ENCODE assay signal across 1 cellular context in genomic region chr15:73992594-73992898, GRCh38.
TF ChIP-seq lines count a peak whose summit lies in the region.

No MANE protein-coding gene starts in this region.

TF ChIP-seq in H1, 55 proteins besides CTCF, POLR2A, EP300 and RAD21:
- TF ChIP-seq CEBPB (IDR thresholded peaks at IDR 0.05; ENCODE audit: low read depth, low read length) (no peak), SP2 (IDR thresholded peaks at IDR 0.05; ENCODE audit: low read length) (no peak), KDM5A (IDR thresholded peaks at IDR 0.05; ENCODE audit: low read length) (no peak), KDM4A (IDR thresholded peaks at IDR 0.05; ENCODE audit: low read depth, low read length, severe bottlenecking) (no peak), KDM1A (IDR thresholded peaks at IDR 0.05; ENCODE audit: borderline replicate concordance, low read length) (no peak), CHD1 (IDR thresholded peaks at IDR 0.05; ENCODE audit: low read depth, low read length) (no peak), CHD2 (IDR thresholded peaks at IDR 0.05; ENCODE audit: low read length) (no peak), BCL11A (IDR thresholded peaks at IDR 0.05; ENCODE audit: low read depth in 2 of 2, low read length in 2 of 2) (no peak), SRF (IDR thresholded peaks at IDR 0.05; ENCODE audit: low read depth, low read length) (no peak), SP1 (IDR thresholded peaks at IDR 0.05; ENCODE audit: low read depth, low read length) (no peak), BACH1 (IDR thresholded peaks at IDR 0.05; ENCODE audit: low read length) (no peak), FOSL1 (IDR thresholded peaks at IDR 0.05; ENCODE audit: insufficient read depth, low read depth, low read length) (no peak), GTF2F1 (IDR thresholded peaks at IDR 0.05; ENCODE audit: borderline replicate concordance, low read depth, low read length) (no peak), USF2 (IDR thresholded peaks at IDR 0.05; ENCODE audit: low read length) (no peak), SAP30 (IDR thresholded peaks at IDR 0.05; ENCODE audit: insufficient read depth, insufficient replicate concordance, low read length) (no peak), JUND (IDR thresholded peaks at IDR 0.05; ENCODE audit: low read length) (no peak), MAX (IDR thresholded peaks at IDR 0.05) (no peak), YY1 (IDR thresholded peaks at IDR 0.05; ENCODE audit: low read depth, low read length) (no peak), ATF2 (IDR thresholded peaks at IDR 0.05; ENCODE audit: low read length) (no peak), MAFK (IDR thresholded peaks at IDR 0.05; ENCODE audit: low read depth, low read length) (no peak)
